In the genomic region with DNA sequence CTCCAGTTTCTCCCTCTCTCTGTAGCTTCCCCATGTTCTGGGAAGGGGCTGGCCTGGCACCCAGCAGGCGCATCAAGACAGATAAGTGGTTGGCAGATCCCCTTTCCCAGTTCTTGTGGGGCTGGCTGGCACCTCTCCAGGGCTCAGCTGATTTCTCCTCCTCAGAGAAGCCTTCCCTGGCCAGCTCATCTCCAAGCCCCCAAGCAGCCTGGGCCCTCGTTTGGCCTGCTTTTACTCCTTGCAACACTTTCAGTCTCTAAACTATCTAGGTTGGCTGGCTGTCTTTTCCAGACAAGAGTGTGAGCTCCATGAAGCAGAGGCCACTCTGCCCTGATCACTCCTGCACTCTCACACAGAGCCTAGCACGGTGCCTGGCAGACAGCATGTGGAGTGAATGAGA, we compare ENCODE assay signal across 22 cellular contexts. TPM values are rescaled to one million over a fixed set of nuclear protein-coding genes. Genes with fewer than 3 reads are reported as not detected.
DNase-seq lines count a peak whose midpoint lies in the region; ATAC-seq and TF ChIP-seq lines count a peak whose summit lies in the region.
"Had no signal": no experiment of that assay in that cellular context is flagged by ENCODE, and none has a peak within 500 bp of the region (broad histone marks: within the 10 kb centered on the region; RNA-seq: fewer than 3 reads in every experiment).

No MANE protein-coding gene starts in this region.

- H3K9me3 Mint-ChIP-seq in activated T-helper 1 cell treated with anti-CD3 and anti-CD28 coated beads, Interleukin-12 subunit alpha, Interleukin-12 subunit beta, Interleukin-2, Interleukin-4 antibody, amounts not matched to agents 30 ng/mL and 10 ng/mL and 1 ng/mL, durations not matched to agents 14 hours and 24 hours and 36 hours: no peaks in the 10 kb centered on the region
- H3K9me3 Mint-ChIP-seq: activated T-cell treated with anti-CD3 and anti-CD28 coated beads, Interleukin-2, amount 50 U/mL, for 4 hours; IgD-negative memory B cell; T-cell had no signal

- H3F3A ChIP-seq in GM23248 (ENCODE audit: insufficient read depth): peaks cover 28% of the 10 kb centered on the region

- H3K27ac Mint-ChIP-seq in activated T-helper 1 cell treated with anti-CD3 and anti-CD28 coated beads, Interleukin-12 subunit alpha, Interleukin-12 subunit beta, Interleukin-2, Interleukin-4 antibody, amounts not matched to agents 30 ng/mL and 10 ng/mL and 1 ng/mL, durations not matched to agents 14 hours and 24 hours and 36 hours: peak overlapping the region; percentile 71
- H3K27ac Mint-ChIP-seq: IgD-negative memory B cell had no signal

- 87 to 89% methylated on average over 3 of the region's 3 CpGs for WGBS in GM23248 (ENCODE audit: low coverage in 1 of 2, low lambda C conversion rate in 2 of 2, missing lambda C conversion rate in 2 of 2), 2 experiments

- in situ Hi-C loops in GM23248 (cut with MboI): no loop called here

- intact Hi-C loops in activated T-helper 1 cell treated with anti-CD3 and anti-CD28 coated beads, Interleukin-12 subunit alpha, Interleukin-12 subunit beta, Interleukin-2, Interleukin-4 antibody, amounts not matched to agents 30 ng/mL and 10 ng/mL and 1 ng/mL, durations not matched to agents 14 hours and 24 hours and 36 hours (cut with micrococcal nuclease): no loop called here

- no peak for TF ChIP-seq CTCF in foreskin keratinocyte (conservative IDR thresholded peaks at IDR 0.05)

- H3K4me1 Mint-ChIP-seq in activated T-helper 1 cell treated with anti-CD3 and anti-CD28 coated beads, Interleukin-12 subunit alpha, Interleukin-12 subunit beta, Interleukin-2, Interleukin-4 antibody, amounts not matched to agents 30 ng/mL and 10 ng/mL and 1 ng/mL, durations not matched to agents 14 hours and 24 hours and 36 hours (ENCODE audit: low read depth): peaks cover 77% of the 10 kb centered on the region

- H3K9me3 ChIP-seq in GM23248 (ENCODE audit: low read depth): no peaks in the 10 kb centered on the region
- no peaks in the 10 kb centered on the region for H3K9me3 ChIP-seq in skeletal muscle satellite cell (replicated peaks; ENCODE audit: low read length)
- H3K9me3 ChIP-seq: adrenal gland, BE2C, mucosa of descending colon had no signal

- peaks cover 69% of the 10 kb centered on the region for H3K36me3 Mint-ChIP-seq in activated T-helper 1 cell treated with anti-CD3 and anti-CD28 coated beads, Interleukin-12 subunit alpha, Interleukin-12 subunit beta, Interleukin-2, Interleukin-4 antibody, amounts not matched to agents 30 ng/mL and 10 ng/mL and 1 ng/mL, durations not matched to agents 14 hours and 24 hours and 36 hours (ENCODE audit: low read depth)

- H3K27me3 ChIP-seq in GM23248 (replicated peaks; ENCODE audit: insufficient read depth) (no peaks in the 10 kb centered on the region), foreskin keratinocyte (no peaks in the 10 kb centered on the region), skeletal muscle satellite cell (ENCODE audit: control insufficient read depth, insufficient read depth, low read length) (no peaks in the 10 kb centered on the region)
- H3K27me3 ChIP-seq: adrenal gland, BE2C had no signal

- H3K4me2 ChIP-seq in GM23248 (ENCODE audit: unreplicated experiment) (peak overlapping the region; percentile 62), skeletal muscle satellite cell (ENCODE audit: low read length) (peak overlapping the region; percentile 7)

- H3K36me3 ChIP-seq in GM23248 (ENCODE audit: low read depth) (peaks cover 29% of the 10 kb centered on the region), skeletal muscle satellite cell (ENCODE audit: insufficient read depth, low read length) (peaks cover 51% of the 10 kb centered on the region)

- no peak overlapping the region for H2AFZ ChIP-seq in GM23248

- H3K4me3 ChIP-seq in GM23248: no peak overlapping the region
- peak overlapping the region; percentile 19 for H3K4me3 ChIP-seq in skeletal muscle satellite cell (ENCODE audit: low read length)
- H3K4me3 ChIP-seq: adrenal gland, mucosa of descending colon had no signal

- H4K20me1 ChIP-seq in GM23248 (ENCODE audit: insufficient read depth): no peaks in the 10 kb centered on the region

- ATAC-seq in foreskin keratinocyte (no peak), GM19324 (IDR thresholded peaks at IDR 0.05; ENCODE audit: low FRiP score, unreplicated experiment) (no peak)
- ATAC-seq: activated T-cell treated with anti-CD3 and anti-CD28 coated beads, Interleukin-2, amount 50 U/mL, for 4 hours; mucosa of descending colon; T-cell had no signal

- H3K4me1 ChIP-seq in GM23248 (ENCODE audit: insufficient read depth) (peaks cover 41% of the 10 kb centered on the region), foreskin keratinocyte (peaks cover 26% of the 10 kb centered on the region), skeletal muscle satellite cell (ENCODE audit: control insufficient read depth, insufficient read depth, low read length) (peaks cover 31% of the 10 kb centered on the region)
- H3K4me1 ChIP-seq: BE2C had no signal

- H3K9ac ChIP-seq in GM23248 (peak overlapping the region; percentile 32; the same call in 1 of the 2 replicates), skeletal muscle satellite cell (ENCODE audit: low read depth, low read length) (no peak overlapping the region)

- DNase-seq in GM23248 (no peak), foreskin keratinocyte (no peak), anterior cingulate cortex (lab: John Stamatoyannopoulos, UW) (no peak), NCI-H69 (lab: John Stamatoyannopoulos, UW) (no peak)
- DNase-seq in activated T-helper 1 cell treated with anti-CD3 and anti-CD28 coated beads, Interleukin-12 subunit alpha, Interleukin-12 subunit beta, Interleukin-2, Interleukin-4 antibody, amounts not matched to agents 30 ng/mL and 10 ng/mL and 1 ng/mL, durations not matched to agents 14 hours and 24 hours and 36 hours (ENCODE audit: low spot score): no peak
- DNase-seq: activated CD4-positive, alpha-beta T cell treated with anti-CD3 and anti-CD28 coated beads, Interleukin-2, amount 50 U/mL, for 4 hours; activated T-cell treated with anti-CD3 and anti-CD28 coated beads, Interleukin-2, amount 50 U/mL, for 4 hours; BE2C; head of caudate nucleus; islet precursor cell; mucosa of descending colon; NCI-H2029 treated with DMSO at 0.1 percent for 48 hours; NCI-H510A; nucleus accumbens; SHP77; stimulated activated CD4-positive, alpha-beta T cell treated with anti-CD3 and anti-CD28 coated beads, Interleukin-4, amount 100 ng/mL, for 4 hours; stimulated activated CD8-positive, alpha-beta memory T cell treated with anti-CD3 and anti-CD28 coated beads, Interleukin-4, amount 100 ng/mL, for 48 hours; T-cell had no signal

- H3K27ac ChIP-seq in GM23248: peak overlapping the region; percentile 85
- peak overlapping the region; percentile 25 for H3K27ac ChIP-seq in foreskin keratinocyte

- H3K27me3 Mint-ChIP-seq in activated T-helper 1 cell treated with anti-CD3 and anti-CD28 coated beads, Interleukin-12 subunit alpha, Interleukin-12 subunit beta, Interleukin-2, Interleukin-4 antibody, amounts not matched to agents 30 ng/mL and 10 ng/mL and 1 ng/mL, durations not matched to agents 14 hours and 24 hours and 36 hours (ENCODE audit: insufficient read depth): no peaks in the 10 kb centered on the region
- H3K27me3 Mint-ChIP-seq: IgD-negative memory B cell, T-cell had no signal

- H3K9me2 ChIP-seq in GM23248 (ENCODE audit: insufficient read depth): no peaks in the 10 kb centered on the region

- H3K79me2 ChIP-seq in GM23248 (ENCODE audit: insufficient read depth): peaks cover 96% of the 10 kb centered on the region

- no peak overlapping the region for H3K4me3 Mint-ChIP-seq in activated T-helper 1 cell treated with anti-CD3 and anti-CD28 coated beads, Interleukin-12 subunit alpha, Interleukin-12 subunit beta, Interleukin-2, Interleukin-4 antibody, amounts not matched to agents 30 ng/mL and 10 ng/mL and 1 ng/mL, durations not matched to agents 14 hours and 24 hours and 36 hours
- H3K4me3 Mint-ChIP-seq: activated T-cell treated with anti-CD3 and anti-CD28 coated beads, Interleukin-2, amount 50 U/mL, for 4 hours; IgD-negative memory B cell; T-cell had no signal

RNA-seq across cellular contexts. Expression of a gene that starts 13.5 kb away (rescaled TPM):
- 106 and 125 TPM in 2 replicates for total RNA-seq in GM23248 (2014; rRNA removed; shearing (Covaris generic))
- 115 and 117 TPM in 2 replicates for polyA plus RNA-seq in GM23248 (2016; fragmentation: Nextera tagmentation; extraction: Ambion mirVana)
- total RNA-seq in activated T-helper 1 cell treated with anti-CD3 and anti-CD28 coated beads, Interleukin-12 subunit alpha, Interleukin-12 subunit beta, Interleukin-2, Interleukin-4 antibody, amounts not matched to agents 30 ng/mL and 10 ng/mL and 1 ng/mL, durations not matched to agents 14 hours and 24 hours and 36 hours: 315 and 317 TPM in 2 replicates
- total RNA-seq in foreskin keratinocyte: 253 and 264 TPM in 2 replicates
- polyA plus RNA-seq in foreskin keratinocyte: 192 and 224 TPM in 2 replicates
- total RNA-seq in skeletal muscle satellite cell (2012; rRNA removed): 123 and 144 TPM in 2 replicates
